In genomic region chr2:177595126-177595525, GRCh38 we compare ENCODE assay signal across 17 cellular contexts.
"Had no signal": no experiment of that assay in that cellular context is flagged by ENCODE, and none has a peak within 500 bp of the region (broad histone marks: within the 10 kb centered on the region; RNA-seq: fewer than 3 reads in every experiment).

No MANE protein-coding gene starts in this region.

- H3K27me3 Mint-ChIP-seq: dendritic cell treated with granulocyte-macrophage colony-stimulating factor and Interleukin-4, amounts not matched to agents 40 ng/mL and 50 ng/mL, for 4 days had no signal

- H3K27me3 ChIP-seq: colonic mucosa, esophagus muscularis mucosa, gastrocnemius medialis, heart right ventricle, left lung had no signal

- H3K36me3 ChIP-seq: colonic mucosa, esophagus muscularis mucosa, gastrocnemius medialis, heart right ventricle, left lung, lower lobe of right lung had no signal

- H3K4me3 ChIP-seq: colonic mucosa, esophagus muscularis mucosa, gastrocnemius medialis, heart right ventricle, left lung, lower lobe of right lung, mucosa of descending colon had no signal

- H3K9me3 ChIP-seq: colonic mucosa, esophagus muscularis mucosa, gastrocnemius medialis, left lung, lower lobe of right lung, mucosa of descending colon had no signal

- H3K4me1 ChIP-seq: colonic mucosa, lower lobe of right lung had no signal

- H3K27ac ChIP-seq: colonic mucosa, esophagus muscularis mucosa, gastrocnemius medialis, heart right ventricle, left lung, lower lobe of right lung had no signal

- DNase-seq: colonic mucosa; cortex of kidney; effector CD8-positive, alpha-beta T cell; effector memory CD8-positive, alpha-beta T cell; foreskin melanocyte; gastrocnemius medialis; glutamatergic neuron; heart right ventricle; left cardiac atrium; left lung; left ventricle myocardium superior; lower lobe of right lung; mesenchymal stem cell; mucosa of descending colon had no signal

- H3K9me3 Mint-ChIP-seq: dendritic cell treated with granulocyte-macrophage colony-stimulating factor and Interleukin-4, amounts not matched to agents 40 ng/mL and 50 ng/mL, for 4 days; effector memory CD8-positive, alpha-beta T cell; mesothelial cell of epicardium had no signal

- H3K4me3 Mint-ChIP-seq: dendritic cell treated with granulocyte-macrophage colony-stimulating factor and Interleukin-4, amounts not matched to agents 40 ng/mL and 50 ng/mL, for 4 days; effector memory CD8-positive, alpha-beta T cell; mesothelial cell of epicardium had no signal

- H3K27ac Mint-ChIP-seq: dendritic cell treated with granulocyte-macrophage colony-stimulating factor and Interleukin-4, amounts not matched to agents 40 ng/mL and 50 ng/mL, for 4 days; effector memory CD8-positive, alpha-beta T cell; mesothelial cell of epicardium had no signal

- ATAC-seq: effector memory CD8-positive, alpha-beta T cell; gastrocnemius medialis; heart right ventricle; left cardiac atrium; left lung; left ventricle myocardium superior; lower lobe of right lung; mucosa of descending colon had no signal
